In the genomic region with DNA sequence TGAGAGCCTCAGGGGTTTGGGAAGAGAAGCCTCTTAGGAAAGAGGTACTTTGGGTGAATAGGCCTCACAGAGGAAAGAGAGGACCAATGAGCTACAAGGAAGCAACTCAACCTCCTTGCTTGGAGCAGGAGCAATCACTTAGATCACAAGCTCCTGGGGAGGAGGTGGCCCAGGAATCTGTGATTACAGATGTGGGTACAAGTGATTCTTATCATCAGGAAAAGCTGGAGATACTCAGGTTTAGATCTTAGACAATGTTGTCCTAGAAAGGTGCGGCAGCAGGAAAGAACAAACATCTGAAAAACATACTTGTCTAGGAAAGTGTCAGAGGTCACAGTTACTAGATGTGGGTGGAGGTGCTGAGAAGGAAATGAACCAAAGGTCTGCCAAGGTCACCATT, we compare ENCODE assay signal across 20 cellular contexts. TPM values are rescaled to one million over a fixed set of nuclear protein-coding genes. Genes with fewer than 3 reads are reported as not detected.
A peak's percentile ranks its signal among the peaks of the same experiment; 100 is the strongest.
DNase-seq lines count a peak whose midpoint lies in the region; ATAC-seq and TF ChIP-seq lines count a peak whose summit lies in the region.
"Had no signal": no experiment of that assay in that cellular context is flagged by ENCODE, and none has a peak within 500 bp of the region (broad histone marks: within the 10 kb centered on the region; RNA-seq: fewer than 3 reads in every experiment).

No MANE protein-coding gene starts in this region.

- no peak for DNase-seq in activated naive CD4-positive, alpha-beta T cell treated with anti-CD3 and anti-CD28 coated beads, Interleukin-2, amount 50 U/mL, for 72 hours (ENCODE audit: low spot score in 2 of 2)
- no peak for DNase-seq in activated naive CD4-positive, alpha-beta T cell treated with Interleukin-2 at 50 U/mL for 16 hours
- no peak for DNase-seq in colonic mucosa
- DNase-seq in naive thymus-derived CD8-positive, alpha-beta T cell: no peak
- DNase-seq in transverse colon: no peak
- DNase-seq in MG63: no peak
- no peak for DNase-seq in SHP77 treated with DMSO at 0.1 percent for 48 hours (lab: John Stamatoyannopoulos, UW)
- no peak for DNase-seq in activated CD4-positive, alpha-beta T cell treated with anti-CD3 and anti-CD28 coated beads for 4 hours
- DNase-seq: DMS 273 treated with DMSO at 0.1 percent for 48 hours, GDM1, H9, Karpas-422, NCI-H1417, NCI-H187 treated with DMSO at 0.1 percent for 48 hours, NCI-H345, OCI-M1 had no signal

- no peaks in the 10 kb centered on the region for H3K4me1 ChIP-seq in colonic mucosa
- peaks cover 6 to 14% (median 9%) of the 10 kb centered on the region in 4 donors for H3K4me1 ChIP-seq in transverse colon

- TF ChIP-seq POLR2A in transverse colon (IDR thresholded peaks at IDR 0.05): no peak

- H3K4me1 Mint-ChIP-seq in naive thymus-derived CD8-positive, alpha-beta T cell: peaks cover 45 to 80% (median 65%) of the 10 kb centered on the region in 4 donors

- TF ChIP-seq EP300 in transverse colon (IDR thresholded peaks at IDR 0.05; ENCODE audit: low read depth): no peak

- H3K27ac ChIP-seq in colonic mucosa (peak overlapping the region; percentile 46), transverse colon (peak overlapping the region; percentile 14 to 48 (median 38))
- H3K27ac ChIP-seq: BLaER1 had no signal

- peaks cover 0 to 11% of the 10 kb centered on the region in 2 donors for H3K36me3 Mint-ChIP-seq in activated naive CD4-positive, alpha-beta T cell treated with anti-CD3 and anti-CD28 coated beads, Interleukin-2, amount 50 U/mL, for 72 hours
- H3K36me3 Mint-ChIP-seq in naive thymus-derived CD8-positive, alpha-beta T cell: peaks cover 0 to 22% (median 6%) of the 10 kb centered on the region in 3 donors

- no peaks in the 10 kb centered on the region for H3K27me3 Mint-ChIP-seq in naive thymus-derived CD8-positive, alpha-beta T cell

- POLR2A ChIA-PET in naive thymus-derived CD8-positive, alpha-beta T cell (lab: Charles Lee): interaction anchor here (0.6 to 2.3 kb wide), 4 partner anchors 8 to 113 kb away, joined by 3 to 10 read pairs (median 5); a partner anchor contains a TSS

- H3K9ac ChIP-seq in colonic mucosa (ENCODE audit: low read depth in 2 of 2, low read length in 2 of 2): no peak overlapping the region
- H3K9ac ChIP-seq: BLaER1 had no signal

- H3K27ac Mint-ChIP-seq in activated naive CD4-positive, alpha-beta T cell treated with anti-CD3 and anti-CD28 coated beads, Interleukin-2, amount 50 U/mL, for 72 hours: peak overlapping the region; percentile 45 to 68
- peak overlapping the region; percentile 23 to 80 (median 50) for H3K27ac Mint-ChIP-seq in naive thymus-derived CD8-positive, alpha-beta T cell
- H3K27ac Mint-ChIP-seq: H9 had no signal

- H3K9me3 ChIP-seq in colonic mucosa (no peaks in the 10 kb centered on the region), transverse colon (no peaks in the 10 kb centered on the region), MG63 (no peaks in the 10 kb centered on the region)
- H3K9me3 ChIP-seq: BLaER1 had no signal

- H3K36me3 ChIP-seq in colonic mucosa: no peaks in the 10 kb centered on the region
- H3K36me3 ChIP-seq in transverse colon: no peaks in the 10 kb centered on the region
- H3K36me3 ChIP-seq in MG63: no peaks in the 10 kb centered on the region; the same call in none of the 2 replicates

- in situ Hi-C loops in transverse colon (cut with MboI; ENCODE audit: low pct_ligation_motif_present in 1 of 4, low pct_unique_long_range_greater_than_20kb in 1 of 4, low sequenced_read_pairs in 3 of 4): loop anchor here (10.0 to 25.0 kb wide), 2 partner anchors 94 to 241 kb away; a partner anchor contains a TSS

- ATAC-seq in activated naive CD4-positive, alpha-beta T cell treated with anti-CD3 and anti-CD28 coated beads, Interleukin-2, amount 50 U/mL, for 72 hours: no peak
- ATAC-seq in naive thymus-derived CD8-positive, alpha-beta T cell: no peak
- ATAC-seq: GM12878 had no signal

- TF ChIP-seq CTCF in colonic mucosa (IDR thresholded peaks at IDR 0.05) (no peak), transverse colon (IDR thresholded peaks at IDR 0.05) (no peak)

- intact Hi-C loops in colonic mucosa (cut with DNase I): loop anchor here (5.0 kb wide), 1 partner anchor 91 kb away; a partner anchor contains a TSS
- intact Hi-C loops in transverse colon (cut with DNase I; ENCODE audit: low total_unique reads): no loop called here

- peak overlapping the region in 1 of 10 donors; percentile 14 for H3K4me3 Mint-ChIP-seq in naive thymus-derived CD8-positive, alpha-beta T cell
- H3K4me3 Mint-ChIP-seq: H9 had no signal

- H3K9me3 Mint-ChIP-seq in activated naive CD4-positive, alpha-beta T cell treated with anti-CD3 and anti-CD28 coated beads, Interleukin-2, amount 50 U/mL, for 72 hours: no peaks in the 10 kb centered on the region
- H3K9me3 Mint-ChIP-seq in naive thymus-derived CD8-positive, alpha-beta T cell: no peaks in the 10 kb centered on the region
- H3K9me3 Mint-ChIP-seq: H9 had no signal

- 63 to 67% methylated on average over 1 of the region's 1 CpG for WGBS in transverse colon (ENCODE audit: low coverage in 1 of 2), 2 donors

- no peak overlapping the region for H3K4me3 ChIP-seq in colonic mucosa
- H3K4me3 ChIP-seq in transverse colon: no peak overlapping the region
- H3K4me3 ChIP-seq in MG63: no peak overlapping the region
- H3K4me3 ChIP-seq: BLaER1, GM12878 had no signal

- H3K27me3 ChIP-seq in colonic mucosa (no peaks in the 10 kb centered on the region), transverse colon (no peaks in the 10 kb centered on the region), MG63 (no peaks in the 10 kb centered on the region)
- H3K27me3 ChIP-seq: BLaER1 had no signal

RNA-seq across cellular contexts. Expression of a gene that starts 8.2 kb away (rescaled TPM):
- total RNA-seq in activated naive CD4-positive, alpha-beta T cell treated with anti-CD3 and anti-CD28 coated beads, Interleukin-2, amount 50 U/mL, for 72 hours: 10 to 100 TPM; 12.1 to 24.7 TPM
- 1 to 10 TPM; 9.5 to 9.9 TPM for total RNA-seq in colonic mucosa
- 10 to 100 TPM; 22.9 to 23.7 TPM for total RNA-seq in naive thymus-derived CD8-positive, alpha-beta T cell
- polyA plus RNA-seq in naive thymus-derived CD8-positive, alpha-beta T cell: 10 to 100 TPM; 27.6 to 39.3 (median 30.0) TPM
- 10 to 100 TPM in 1 of 4 donors, 1 to 10 TPM in 3; 4.6 to 11.5 (median 7.5) TPM for total RNA-seq in transverse colon
- 6.3 and 10.2 TPM in 2 replicates for total RNA-seq in MG63 (2014; rRNA removed; shearing (Covaris generic); ENCODE audit: low replicate concordance)

RNA-seq across cellular contexts. Expression of a gene that starts 17.4 kb away (rescaled TPM):
- total RNA-seq in activated naive CD4-positive, alpha-beta T cell treated with anti-CD3 and anti-CD28 coated beads, Interleukin-2, amount 50 U/mL, for 72 hours: not detected
- total RNA-seq in colonic mucosa (not detected), transverse colon (not detected)
- not detected for total RNA-seq in naive thymus-derived CD8-positive, alpha-beta T cell
- polyA plus RNA-seq in naive thymus-derived CD8-positive, alpha-beta T cell: not detected
- not detected in 2 replicates for total RNA-seq in MG63 (2014; rRNA removed; shearing (Covaris generic); ENCODE audit: low replicate concordance)
- total RNA-seq: GM12878, H9, HT-29, RPMI7951 had no signal
- polyA plus RNA-seq: GM12878 had no signal

RNA-seq across cellular contexts. Expression of a gene that starts 26.0 kb away (rescaled TPM):
- total RNA-seq in activated naive CD4-positive, alpha-beta T cell treated with anti-CD3 and anti-CD28 coated beads, Interleukin-2, amount 50 U/mL, for 72 hours: not detected
- total RNA-seq in colonic mucosa: 10 to 100 TPM in 1 of 2 donors, not detected in 1; 26.1 TPM
- total RNA-seq in naive thymus-derived CD8-positive, alpha-beta T cell: 10 to 100 TPM; 20.8 to 33.0 TPM
- polyA plus RNA-seq in naive thymus-derived CD8-positive, alpha-beta T cell: not detected
- not detected for total RNA-seq in transverse colon
- not detected in 2 replicates for total RNA-seq in MG63 (2014; rRNA removed; shearing (Covaris generic); ENCODE audit: low replicate concordance)
- total RNA-seq: H9, HT-29, RPMI7951 had no signal
- polyA plus RNA-seq: GM12878 had no signal
